Comparison of ENCODE assay signal across 26 cellular contexts in genomic region chr2:178427458-178427857, GRCh38. TPM values are rescaled to one million over a fixed set of nuclear protein-coding genes. Genes with fewer than 3 reads are reported as not detected.
DNase-seq lines count a peak whose midpoint lies in the region; ATAC-seq, FAIRE-seq and TF ChIP-seq lines count a peak whose summit lies in the region.
"Had no signal": no experiment of that assay in that cellular context is flagged by ENCODE, and none has a peak within 500 bp of the region (broad histone marks: within the 10 kb centered on the region; RNA-seq: fewer than 3 reads in every experiment).

No MANE protein-coding gene starts in this region.

- no peaks in the 10 kb centered on the region for H4K20me1 ChIP-seq in IMR-90 (ENCODE audit: insufficient read depth, low read length)
- H4K20me1 ChIP-seq in K562 (replicated peaks; ENCODE audit: control insufficient read depth, insufficient read depth, low read length): no peaks in the 10 kb centered on the region

- intact Hi-C loops in IMR-90 (cut with micrococcal nuclease) (no loop called here), K562 (cut with micrococcal nuclease) (no loop called here)

- H3K4me2 ChIP-seq in IMR-90 (ENCODE audit: low read depth, low read length) (no peak overlapping the region), K562 (ENCODE audit: insufficient read depth, low read length) (no peak overlapping the region)
- H3K4me2 ChIP-seq: BLaER1 had no signal

- no peak for DNase-seq in IMR-90
- DNase-seq in K562 (ENCODE audit: extremely low read depth in 1 of 4, low spot score in 3 of 4): no peak
- no peak for DNase-seq in NCI-H146 (lab: John Stamatoyannopoulos, UW)
- DNase-seq: 8988T; ACHN; BE2C; C1 segment of cervical spinal cord; CD4-positive, alpha-beta memory T cell; CD4-positive, CD25-positive, alpha-beta regulatory T cell; CD8-positive, alpha-beta memory T cell; COR-L47; DMS 273 treated with DMSO at 0.1 percent for 48 hours; DMS153; DMS53; DMS79; DND-41; EL; GDM1 had no signal

- H3K4me3 ChIP-seq in IMR-90 (ENCODE audit: insufficient read depth, low read depth, low read length) (no peak overlapping the region), K562 (no peak overlapping the region)
- H3K4me3 ChIP-seq: BLaER1, GM12878 had no signal

- H2AK5ac ChIP-seq in IMR-90 (ENCODE audit: low read depth, low read length): no peak overlapping the region

- H3K9me1 ChIP-seq in IMR-90 (ENCODE audit: insufficient read depth, low read length) (peaks cover 11% of the 10 kb centered on the region; the same call in 1 of the 2 replicates), K562 (ENCODE audit: control insufficient read depth, insufficient read depth, low read length) (no peaks in the 10 kb centered on the region)

- H3K56ac ChIP-seq in IMR-90 (ENCODE audit: extremely low read depth, insufficient read depth, low read length): no peak overlapping the region

- in situ Hi-C loops in IMR-90 (cut with MboI; ENCODE audit: low sequenced_read_pairs) (no loop called here), K562 (cut with MboI) (no loop called here)

- no peak overlapping the region for H4K8ac ChIP-seq in IMR-90 (ENCODE audit: low read depth in 2 of 2, low read length in 2 of 2)

- TF ChIP-seq CTCF in IMR-90 (conservative IDR thresholded peaks at IDR 0.05; ENCODE audit: low read depth, low read length) (no peak), K562 (IDR thresholded peaks at IDR 0.05 in 2 of 3, conservative IDR thresholded peaks at IDR 0.05 in 1 of 3; ENCODE audit: insufficient read depth in 2 of 3, low read depth in 1 of 3, low read length in 3 of 3) (no peak)

- TF ChIP-seq POLR2A in IMR-90 (IDR thresholded peaks at IDR 0.05; ENCODE audit: low read depth, low read length): no peak
- no peak for TF ChIP-seq POLR2A in K562 (conservative IDR thresholded peaks at IDR 0.05)

- H3K4me1 ChIP-seq in IMR-90 (ENCODE audit: control insufficient read depth, insufficient read depth, low read length) (no peaks in the 10 kb centered on the region), K562 (replicated peaks in 1 of 2; ENCODE audit: control insufficient read depth in 2 of 2, insufficient read depth in 2 of 2, low read length in 2 of 2) (peaks cover 18 to 23% of the 10 kb centered on the region in 2 experiments)
- H3K4me1 ChIP-seq: BE2C, BLaER1 had no signal

- no peak overlapping the region for H2BK15ac ChIP-seq in IMR-90 (ENCODE audit: low read depth, low read length)

- TF ChIP-seq RAD21 in IMR-90 (IDR thresholded peaks at IDR 0.05; ENCODE audit: low read length): no peak
- no peak for TF ChIP-seq RAD21 in K562 (CRISPR knock-in tag; conservative IDR thresholded peaks at IDR 0.05 in 1 of 2, IDR thresholded peaks at IDR 0.05 in 1 of 2)

- H3K27ac ChIP-seq in IMR-90 (ENCODE audit: insufficient read depth, low read length): no peak overlapping the region
- no peak overlapping the region for H3K27ac ChIP-seq in K562 (ENCODE audit: extremely low read depth, low read depth, low read length)
- H3K27ac ChIP-seq: BLaER1 had no signal

- H3K79me1 ChIP-seq in IMR-90 (ENCODE audit: low read depth in 1 of 2, low read length in 2 of 2): peaks cover 7 to 21% of the 10 kb centered on the region in 2 experiments

- WGBS in IMR-90 (ENCODE audit: extremely low coverage in 2 of 2, insufficient read length in 1 of 2), 2 experiments: no CpG with 5 or more reads among the region's 2 CpGs
- 80% methylated on average over 2 of the region's 2 CpGs for WGBS in K562 (ENCODE audit: insufficient coverage, low coverage, missing lambda C conversion rate)

- H4K91ac ChIP-seq in IMR-90 (ENCODE audit: insufficient read depth, low read depth, low read length): no peak overlapping the region

- dilution Hi-C loops in IMR-90 (cut with HindIII; ENCODE audit: low sequenced_read_pairs, unreplicated experiment): no loop called here

- H2BK20ac ChIP-seq in IMR-90 (ENCODE audit: low read depth, low read length): no peak overlapping the region

- H3K9me3 ChIP-seq in IMR-90 (ENCODE audit: control insufficient read depth, insufficient read depth, low read length) (peaks cover 2% of the 10 kb centered on the region; the same call in 1 of the 2 replicates), K562 (replicated peaks; ENCODE audit: control insufficient read depth, insufficient read depth, low read depth, low read length) (no peaks in the 10 kb centered on the region)
- H3K9me3 ChIP-seq: BE2C had no signal

- no peak overlapping the region for H3K14ac ChIP-seq in IMR-90 (replicated peaks; ENCODE audit: low read depth, low read length)

- H3K36me3 ChIP-seq in IMR-90 (ENCODE audit: control insufficient read depth, insufficient read depth, low read length) (peaks cover 12% of the 10 kb centered on the region), K562 (ENCODE audit: control insufficient read depth, insufficient read depth, low read length) (peaks cover 49% of the 10 kb centered on the region; the same call in 2 of the 3 replicates)

- no peak overlapping the region for H3K18ac ChIP-seq in IMR-90 (ENCODE audit: low read depth, low read length)

- no peak overlapping the region for H2AFZ ChIP-seq in IMR-90 (replicated peaks; ENCODE audit: low read length, poor library complexity)
- H2AFZ ChIP-seq in K562 (ENCODE audit: low read depth, low read length): no peak overlapping the region

- no peak overlapping the region for H2BK120ac ChIP-seq in IMR-90 (ENCODE audit: low read depth, low read length)

- no peaks in the 10 kb centered on the region for H3K27me3 ChIP-seq in IMR-90 (ENCODE audit: control insufficient read depth, insufficient read depth, low read length)
- H3K27me3 ChIP-seq in K562 (ENCODE audit: control insufficient read depth in 2 of 2, insufficient read depth in 2 of 2, low read length in 2 of 2): no peaks in the 10 kb centered on the region
- H3K27me3 ChIP-seq: BE2C, BLaER1 had no signal

- no peak overlapping the region for H2BK5ac ChIP-seq in IMR-90 (ENCODE audit: low read depth, low read length, poor library complexity, severe bottlenecking)

- H2AK9ac ChIP-seq in IMR-90 (replicated peaks; ENCODE audit: low read depth, low read length, poor library complexity): no peak overlapping the region

- no peak overlapping the region for H3K23ac ChIP-seq in IMR-90 (ENCODE audit: low read depth, low read length)

- no peak for FAIRE-seq in K562 (lab: Jason Lieb, UNC)
- FAIRE-seq: A204.1, GM12878, GM12892, GM18507 had no signal

- no peak for ATAC-seq in IMR-90 (ENCODE audit: low read depth)
- ATAC-seq in K562: no peak
- no peak for ATAC-seq in activated CD4-positive, CD25-positive, alpha-beta regulatory T cell treated with anti-CD3 and anti-CD28 coated beads, Interleukin-2, amount 50 U/mL, for 24 hours
- ATAC-seq: GM12878 had no signal

- no TSS peak for BruUV-seq in IMR-90 (replicated peaks; lab: Mats Ljungman, UMichigan)
- no TSS peak for BruUV-seq in K562 (replicated peaks; lab: Mats Ljungman, UMichigan)

- no peak for TF ChIP-seq EP300 in K562 (IDR thresholded peaks at IDR 0.05; ENCODE audit: low read length)

- CTCF ChIA-PET in IMR-90 (lab: Yijun Ruan, JAX) (no interaction called here), K562 (lab: Yijun Ruan, JAX; ENCODE audit: low intra/inter-chr PET ratio) (interaction anchor here (1.1 kb wide), 1 partner anchor 13 kb away, joined by 4 read pairs; no protein-coding TSS in a partner anchor)

- no peaks in the 10 kb centered on the region for H3K79me2 ChIP-seq in K562 (ENCODE audit: control insufficient read depth, insufficient read depth, low read length)

- no peak overlapping the region for H3K4ac ChIP-seq in IMR-90 (ENCODE audit: low read depth, low read length)

- POLR2A ChIA-PET in IMR-90 (lab: Charles Lee; ENCODE audit: unreplicated experiment) (no interaction called here), K562 (lab: Yijun Ruan, JAX) (interaction anchor here (0.6 to 2.2 kb wide), 3 partner anchors 12 to 69 kb away, joined by 3 to 21 read pairs (median 7); no protein-coding TSS in a partner anchor)

- H4K5ac ChIP-seq in IMR-90 (ENCODE audit: low read depth, low read length): no peak overlapping the region

- H3K9ac ChIP-seq in IMR-90 (ENCODE audit: low read depth, low read length) (no peak overlapping the region), K562 (ENCODE audit: insufficient read depth in 1 of 2, low read depth in 2 of 2, low read length in 2 of 2) (no peak overlapping the region)
- H3K9ac ChIP-seq: BLaER1 had no signal

RNA-seq across cellular contexts. Expression of gene PRKRA, which starts 23.5 kb away (rescaled TPM):
- 53.6 and 55.5 TPM in 2 replicates for total RNA-seq in IMR-90 (2012; rRNA removed)
- 39.5 and 41.7 TPM in 2 replicates for polyA plus RNA-seq in IMR-90 (2012; rRNA removed)
- polyA plus RNA-seq in IMR-90 (2012; cell fraction: cytosol; rRNA removed): 9.7 and 29.0 TPM in 2 replicates
- polyA plus RNA-seq in IMR-90 (2012; cell fraction: nucleus; rRNA removed; ENCODE audit: low replicate concordance): 29.1 and 41.4 TPM in 2 replicates
- 68.4 and 99.5 TPM in 2 replicates for total RNA-seq in K562 (2011; cell fraction: chromatin; rRNA removed; ENCODE audit: low replicate concordance)
- total RNA-seq in K562 (2011; cell fraction: nucleolus; rRNA removed): 60.4 and 62.4 TPM in 2 replicates
- total RNA-seq in K562 (2011; cell fraction: nucleoplasm; rRNA removed): 79.3 and 112 TPM in 2 replicates
- total RNA-seq in K562 (2014; rRNA removed): 78.1 and 103 TPM in 2 replicates
- 57.2 and 63.0 TPM in 2 replicates for total RNA-seq in K562 (2014; rRNA removed; fragmentation: Illumina TruSeq; extraction: Trizol)
- 54.8 and 62.9 TPM in 2 replicates for total RNA-seq in K562 (2015; rRNA removed; fragmentation: Illumina TruSeq; extraction: Trizol)
- total RNA-seq in K562 (2021): 50.4 and 53.9 TPM in 2 replicates
- polyA plus RNA-seq in K562 (2011; rRNA removed): 63.9 and 70.6 TPM in 2 replicates
- 34.5 and 34.8 TPM in 2 replicates for polyA plus RNA-seq in K562 (2011; cell fraction: cytosol; rRNA removed)
- polyA plus RNA-seq in K562 (2011; cell fraction: nucleus; rRNA removed): 57.3 and 58.6 TPM in 2 replicates
- 42.2 and 48.1 TPM in 2 replicates for polyA plus RNA-seq in K562 (2012)
- polyA plus RNA-seq in K562 (2014; fragmentation: Illumina TruSeq; extraction: Trizol): 43.0 and 52.3 TPM in 2 replicates
- polyA plus RNA-seq in K562 (2014; fragmentation: Nextera tagmentation; extraction: Ambion mirVana): 10 to 100 TPM; 14.1 to 20.4 TPM
- 46.0 and 46.1 TPM in 2 replicates for polyA plus RNA-seq in K562 (2014; rRNA removed)
- polyA minus RNA-seq in K562 (2011; rRNA and poly(A)+ RNA removed): 61.3 and 77.9 TPM in 2 replicates
- polyA minus RNA-seq in K562 (2011; cell fraction: cytosol; rRNA and poly(A)+ RNA removed): 32.4 and 41.6 TPM in 2 replicates
- 74.0 and 107 TPM in 2 replicates for polyA minus RNA-seq in K562 (2011; cell fraction: nucleus; rRNA and poly(A)+ RNA removed)

RNA-seq across cellular contexts. Expression of gene PJVK, which starts 23.7 kb away (rescaled TPM):
- total RNA-seq in IMR-90 (2012; rRNA removed): 0.28 and 0.72 TPM in 2 replicates
- polyA plus RNA-seq in IMR-90 (2012; rRNA removed): 1.9 and 2.4 TPM in 2 replicates
- polyA plus RNA-seq in IMR-90 (2012; cell fraction: cytosol; rRNA removed): 0.04 and 0.09 TPM in 2 replicates
- 2.8 and 24.7 TPM in 2 replicates for polyA plus RNA-seq in IMR-90 (2012; cell fraction: nucleus; rRNA removed; ENCODE audit: low replicate concordance)
- 1.5 and 4.6 TPM in 2 replicates for total RNA-seq in K562 (2011; cell fraction: chromatin; rRNA removed; ENCODE audit: low replicate concordance)
- total RNA-seq in K562 (2011; cell fraction: nucleolus; rRNA removed): 1.5 and 1.8 TPM in 2 replicates
- 2.9 and 4.0 TPM in 2 replicates for total RNA-seq in K562 (2011; cell fraction: nucleoplasm; rRNA removed)
- total RNA-seq in K562 (2014; rRNA removed): 0.41 and 0.95 TPM in 2 replicates
- total RNA-seq in K562 (2014; rRNA removed; fragmentation: Illumina TruSeq; extraction: Trizol): 0.41 and 0.73 TPM in 2 replicates
- 0.45 and 0.58 TPM in 2 replicates for total RNA-seq in K562 (2015; rRNA removed; fragmentation: Illumina TruSeq; extraction: Trizol)
- 0.78 and 0.87 TPM in 2 replicates for total RNA-seq in K562 (2021)
- polyA plus RNA-seq in K562 (2011; rRNA removed): 1.5 and 2.6 TPM in 2 replicates
- 0.15 and 0.75 TPM in 2 replicates for polyA plus RNA-seq in K562 (2011; cell fraction: cytosol; rRNA removed)
- 2.2 and 4.2 TPM in 2 replicates for polyA plus RNA-seq in K562 (2011; cell fraction: nucleus; rRNA removed)
- 0.70 and 0.96 TPM in 2 replicates for polyA plus RNA-seq in K562 (2012)
- 0.43 and 0.71 TPM in 2 replicates for polyA plus RNA-seq in K562 (2014; fragmentation: Illumina TruSeq; extraction: Trizol)
- under 1 TPM; 0.11 to 0.24 TPM for polyA plus RNA-seq in K562 (2014; fragmentation: Nextera tagmentation; extraction: Ambion mirVana)
- 1.2 and 2.1 TPM in 2 replicates for polyA plus RNA-seq in K562 (2014; rRNA removed)
- 1.0 and 1.3 TPM in 2 replicates for polyA minus RNA-seq in K562 (2011; rRNA and poly(A)+ RNA removed)
- 0.91 TPM in 1 of 2 replicates, not detected in the other for polyA minus RNA-seq in K562 (2011; cell fraction: cytosol; rRNA and poly(A)+ RNA removed)
- 1.1 and 2.4 TPM in 2 replicates for polyA minus RNA-seq in K562 (2011; cell fraction: nucleus; rRNA and poly(A)+ RNA removed)
- total RNA-seq: Daoy had no signal
- polyA plus RNA-seq: CD14-positive monocyte; CD8-positive, alpha-beta memory T cell had no signal

RNA-seq across cellular contexts. Expression of gene FKBP7, which starts 50.9 kb away (rescaled TPM):
- total RNA-seq in IMR-90 (2012; rRNA removed) (32.6 and 36.9 TPM in 2 replicates), K562 (2014; rRNA removed) (9.5 and 15.9 TPM in 2 replicates), K562 (2014; rRNA removed; fragmentation: Illumina TruSeq; extraction: Trizol) (12.6 and 13.5 TPM in 2 replicates), K562 (2015; rRNA removed; fragmentation: Illumina TruSeq; extraction: Trizol) (12.0 and 14.7 TPM in 2 replicates), K562 (2021) (6.1 and 7.0 TPM in 2 replicates)
- polyA plus RNA-seq in IMR-90 (2012; rRNA removed) (51.0 and 53.3 TPM in 2 replicates), K562 (2011; rRNA removed) (16.8 and 19.2 TPM in 2 replicates), K562 (2014; fragmentation: Illumina TruSeq; extraction: Trizol) (17.4 and 19.9 TPM in 2 replicates), K562 (2014; fragmentation: Nextera tagmentation; extraction: Ambion mirVana) (10 to 100 TPM; 19.3 to 23.2 TPM), K562 (2014; rRNA removed) (19.0 and 22.7 TPM in 2 replicates)
- 8.0 and 13.7 TPM in 2 replicates for polyA plus RNA-seq in IMR-90 (2012; cell fraction: cytosol; rRNA removed)
- polyA plus RNA-seq in IMR-90 (2012; cell fraction: nucleus; rRNA removed; ENCODE audit: low replicate concordance): 1.3 and 11.6 TPM in 2 replicates
- total RNA-seq in K562 (2011; cell fraction: chromatin; rRNA removed; ENCODE audit: low replicate concordance): 6.4 and 7.4 TPM in 2 replicates
- total RNA-seq in K562 (2011; cell fraction: nucleolus; rRNA removed): 5.1 and 7.3 TPM in 2 replicates
- total RNA-seq in K562 (2011; cell fraction: nucleoplasm; rRNA removed): 8.4 and 9.8 TPM in 2 replicates
- polyA plus RNA-seq in K562 (2011; cell fraction: cytosol; rRNA removed): 4.2 and 7.4 TPM in 2 replicates
- polyA plus RNA-seq in K562 (2011; cell fraction: nucleus; rRNA removed): 5.3 and 9.0 TPM in 2 replicates
- 7.0 and 9.1 TPM in 2 replicates for polyA plus RNA-seq in K562 (2012)
- polyA minus RNA-seq in K562 (2011; rRNA and poly(A)+ RNA removed): 12.5 and 13.7 TPM in 2 replicates
- polyA minus RNA-seq in K562 (2011; cell fraction: cytosol; rRNA and poly(A)+ RNA removed): 4.0 and 4.6 TPM in 2 replicates
- polyA minus RNA-seq in K562 (2011; cell fraction: nucleus; rRNA and poly(A)+ RNA removed): 5.4 and 7.9 TPM in 2 replicates

RNA-seq across cellular contexts. Expression of gene PLEKHA3, which starts 52.8 kb away (rescaled TPM):
- total RNA-seq in IMR-90 (2012; rRNA removed): 3.9 and 5.0 TPM in 2 replicates
- 5.5 and 9.6 TPM in 2 replicates for polyA plus RNA-seq in IMR-90 (2012; rRNA removed)
- polyA plus RNA-seq in IMR-90 (2012; cell fraction: cytosol; rRNA removed): 0.99 and 1.9 TPM in 2 replicates
- 0.47 and 3.1 TPM in 2 replicates for polyA plus RNA-seq in IMR-90 (2012; cell fraction: nucleus; rRNA removed; ENCODE audit: low replicate concordance)
- 7.1 and 8.8 TPM in 2 replicates for total RNA-seq in K562 (2011; cell fraction: chromatin; rRNA removed; ENCODE audit: low replicate concordance)
- total RNA-seq in K562 (2011; cell fraction: nucleolus; rRNA removed): 2.8 and 2.9 TPM in 2 replicates
- 6.7 and 16.4 TPM in 2 replicates for total RNA-seq in K562 (2011; cell fraction: nucleoplasm; rRNA removed)
- 6.4 and 6.9 TPM in 2 replicates for total RNA-seq in K562 (2014; rRNA removed)
- 11.7 and 18.5 TPM in 2 replicates for total RNA-seq in K562 (2014; rRNA removed; fragmentation: Illumina TruSeq; extraction: Trizol)
- 8.4 and 10.5 TPM in 2 replicates for total RNA-seq in K562 (2015; rRNA removed; fragmentation: Illumina TruSeq; extraction: Trizol)
- 19.6 and 23.4 TPM in 2 replicates for total RNA-seq in K562 (2021)
- polyA plus RNA-seq in K562 (2011; rRNA removed): 14.9 and 21.8 TPM in 2 replicates
- 1.6 and 2.8 TPM in 2 replicates for polyA plus RNA-seq in K562 (2011; cell fraction: cytosol; rRNA removed)
- 3.7 and 7.0 TPM in 2 replicates for polyA plus RNA-seq in K562 (2011; cell fraction: nucleus; rRNA removed)
- polyA plus RNA-seq in K562 (2012): 6.8 and 7.4 TPM in 2 replicates
- 6.8 and 8.8 TPM in 2 replicates for polyA plus RNA-seq in K562 (2014; fragmentation: Illumina TruSeq; extraction: Trizol)
- 1 to 10 TPM; 2.3 to 2.6 TPM for polyA plus RNA-seq in K562 (2014; fragmentation: Nextera tagmentation; extraction: Ambion mirVana)
- polyA plus RNA-seq in K562 (2014; rRNA removed): 9.7 and 12.0 TPM in 2 replicates
- 15.1 and 15.8 TPM in 2 replicates for polyA minus RNA-seq in K562 (2011; rRNA and poly(A)+ RNA removed)
- polyA minus RNA-seq in K562 (2011; cell fraction: cytosol; rRNA and poly(A)+ RNA removed): 5.8 and 11.0 TPM in 2 replicates
- 5.9 and 7.7 TPM in 2 replicates for polyA minus RNA-seq in K562 (2011; cell fraction: nucleus; rRNA and poly(A)+ RNA removed)
